Comparison of ENCODE assay signal across 1 cellular context in genomic region chr19:664913-665443, GRCh38.
A peak's percentile ranks its signal among the peaks of the same experiment; 100 is the strongest.
TF ChIP-seq lines count a peak whose summit lies in the region.

No MANE protein-coding gene starts in this region.

TF ChIP-seq in HepG2, 621 proteins besides CTCF, POLR2A, EP300 and RAD21 (continued from another document and continues in another):
- TF ChIP-seq, protein P1, sequence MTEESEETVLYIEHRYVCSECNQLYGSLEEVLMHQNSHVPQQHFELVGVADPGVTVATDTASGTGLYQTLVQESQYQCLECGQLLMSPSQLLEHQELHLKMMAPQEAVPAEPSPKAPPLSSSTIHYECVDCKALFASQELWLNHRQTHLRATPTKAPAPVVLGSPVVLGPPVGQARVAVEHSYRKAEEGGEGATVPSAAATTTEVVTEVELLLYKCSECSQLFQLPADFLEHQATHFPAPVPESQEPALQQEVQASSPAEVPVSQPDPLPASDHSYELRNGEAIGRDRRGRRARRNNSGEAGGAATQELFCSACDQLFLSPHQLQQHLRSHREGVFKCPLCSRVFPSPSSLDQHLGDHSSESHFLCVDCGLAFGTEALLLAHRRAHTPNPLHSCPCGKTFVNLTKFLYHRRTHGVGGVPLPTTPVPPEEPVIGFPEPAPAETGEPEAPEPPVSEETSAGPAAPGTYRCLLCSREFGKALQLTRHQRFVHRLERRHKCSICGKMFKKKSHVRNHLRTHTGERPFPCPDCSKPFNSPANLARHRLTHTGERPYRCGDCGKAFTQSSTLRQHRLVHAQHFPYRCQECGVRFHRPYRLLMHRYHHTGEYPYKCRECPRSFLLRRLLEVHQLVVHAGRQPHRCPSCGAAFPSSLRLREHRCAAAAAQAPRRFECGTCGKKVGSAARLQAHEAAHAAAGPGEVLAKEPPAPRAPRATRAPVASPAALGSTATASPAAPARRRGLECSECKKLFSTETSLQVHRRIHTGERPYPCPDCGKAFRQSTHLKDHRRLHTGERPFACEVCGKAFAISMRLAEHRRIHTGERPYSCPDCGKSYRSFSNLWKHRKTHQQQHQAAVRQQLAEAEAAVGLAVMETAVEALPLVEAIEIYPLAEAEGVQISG (CRISPR knock-in tag; IDR thresholded peaks at IDR 0.05), result peak; percentile 54; the same call in 1 of the 2 replicates
- TF ChIP-seq, protein P2, sequence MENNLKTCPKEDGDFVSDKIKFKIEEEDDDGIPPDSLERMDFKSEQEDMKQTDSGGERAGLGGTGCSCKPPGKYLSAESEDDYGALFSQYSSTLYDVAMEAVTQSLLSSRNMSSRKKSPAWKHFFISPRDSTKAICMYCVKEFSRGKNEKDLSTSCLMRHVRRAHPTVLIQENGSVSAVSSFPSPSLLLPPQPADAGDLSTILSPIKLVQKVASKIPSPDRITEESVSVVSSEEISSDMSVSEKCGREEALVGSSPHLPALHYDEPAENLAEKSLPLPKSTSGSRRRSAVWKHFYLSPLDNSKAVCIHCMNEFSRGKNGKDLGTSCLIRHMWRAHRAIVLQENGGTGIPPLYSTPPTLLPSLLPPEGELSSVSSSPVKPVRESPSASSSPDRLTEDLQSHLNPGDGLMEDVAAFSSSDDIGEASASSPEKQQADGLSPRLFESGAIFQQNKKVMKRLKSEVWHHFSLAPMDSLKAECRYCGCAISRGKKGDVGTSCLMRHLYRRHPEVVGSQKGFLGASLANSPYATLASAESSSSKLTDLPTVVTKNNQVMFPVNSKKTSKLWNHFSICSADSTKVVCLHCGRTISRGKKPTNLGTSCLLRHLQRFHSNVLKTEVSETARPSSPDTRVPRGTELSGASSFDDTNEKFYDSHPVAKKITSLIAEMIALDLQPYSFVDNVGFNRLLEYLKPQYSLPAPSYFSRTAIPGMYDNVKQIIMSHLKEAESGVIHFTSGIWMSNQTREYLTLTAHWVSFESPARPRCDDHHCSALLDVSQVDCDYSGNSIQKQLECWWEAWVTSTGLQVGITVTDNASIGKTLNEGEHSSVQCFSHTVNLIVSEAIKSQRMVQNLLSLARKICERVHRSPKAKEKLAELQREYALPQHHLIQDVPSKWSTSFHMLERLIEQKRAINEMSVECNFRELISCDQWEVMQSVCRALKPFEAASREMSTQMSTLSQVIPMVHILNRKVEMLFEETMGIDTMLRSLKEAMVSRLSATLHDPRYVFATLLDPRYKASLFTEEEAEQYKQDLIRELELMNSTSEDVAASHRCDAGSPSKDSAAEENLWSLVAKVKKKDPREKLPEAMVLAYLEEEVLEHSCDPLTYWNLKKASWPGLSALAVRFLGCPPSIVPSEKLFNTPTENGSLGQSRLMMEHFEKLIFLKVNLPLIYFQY (CRISPR knock-in tag; IDR thresholded peaks at IDR 0.05; ENCODE audit: borderline replicate concordance), result no peak
- peak; percentile 37; the same call in 1 of the 2 replicates for TF ChIP-seq ZNF350 (CRISPR knock-in tag; IDR thresholded peaks at IDR 0.05; ENCODE audit: borderline replicate concordance, low read depth)
- TF ChIP-seq, protein P3, sequence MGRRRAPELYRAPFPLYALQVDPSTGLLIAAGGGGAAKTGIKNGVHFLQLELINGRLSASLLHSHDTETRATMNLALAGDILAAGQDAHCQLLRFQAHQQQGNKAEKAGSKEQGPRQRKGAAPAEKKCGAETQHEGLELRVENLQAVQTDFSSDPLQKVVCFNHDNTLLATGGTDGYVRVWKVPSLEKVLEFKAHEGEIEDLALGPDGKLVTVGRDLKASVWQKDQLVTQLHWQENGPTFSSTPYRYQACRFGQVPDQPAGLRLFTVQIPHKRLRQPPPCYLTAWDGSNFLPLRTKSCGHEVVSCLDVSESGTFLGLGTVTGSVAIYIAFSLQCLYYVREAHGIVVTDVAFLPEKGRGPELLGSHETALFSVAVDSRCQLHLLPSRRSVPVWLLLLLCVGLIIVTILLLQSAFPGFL (CRISPR knock-in tag; IDR thresholded peaks at IDR 0.05), result no peak
- peak; percentile 88; the same call in 1 of the 2 replicates for TF ChIP-seq THAP8 (CRISPR knock-in tag; IDR thresholded peaks at IDR 0.05; ENCODE audit: borderline replicate concordance)
- no peak for TF ChIP-seq MTF1 (CRISPR knock-in tag; IDR thresholded peaks at IDR 0.05)
- no peak for TF ChIP-seq SOX13 (IDR thresholded peaks at IDR 0.05)
- peak in 1 of 2 experiments; percentile 48; a peak in 1 of 4 replicates for TF ChIP-seq SOX13 (CRISPR knock-in tag; conservative IDR thresholded peaks at IDR 0.05 in 1 of 2, IDR thresholded peaks at IDR 0.05 in 1 of 2)
- peak; percentile 75 for TF ChIP-seq HDAC2 (CRISPR knock-in tag; IDR thresholded peaks at IDR 0.05)
- TF ChIP-seq KAT8 (CRISPR knock-in tag; IDR thresholded peaks at IDR 0.05), result peak; percentile 73
- TF ChIP-seq SP4 (CRISPR knock-in tag; IDR thresholded peaks at IDR 0.05), result peak; percentile 71
- no peak for TF ChIP-seq NONO (IDR thresholded peaks at IDR 0.05)
- TF ChIP-seq NONO (CRISPR knock-in tag; conservative IDR thresholded peaks at IDR 0.05), result 0 out of 2 replicates have a peak, but pooled peaks have one; percentile 39
- TF ChIP-seq GABPB1 (CRISPR knock-in tag; IDR thresholded peaks at IDR 0.05), result peak; percentile 63; the same call in 1 of the 2 replicates
- TF ChIP-seq BORCS8-MEF2B (CRISPR knock-in tag; IDR thresholded peaks at IDR 0.05), result peak; percentile 85
- 0 out of 2 replicates have a peak, but pooled peaks have one; percentile 44 for TF ChIP-seq ZBTB33 (CRISPR knock-in tag; IDR thresholded peaks at IDR 0.05)
- peak; percentile 52; the same call in 1 of the 2 replicates for TF ChIP-seq IKZF5 (CRISPR knock-in tag; IDR thresholded peaks at IDR 0.05)
- TF ChIP-seq TMF1 (CRISPR knock-in tag; IDR thresholded peaks at IDR 0.05; ENCODE audit: low read depth), result peak; percentile 53; the same call in 1 of the 2 replicates
- no peak for TF ChIP-seq NFE2 (CRISPR knock-in tag; IDR thresholded peaks at IDR 0.05)
- no peak for TF ChIP-seq RARG (CRISPR knock-in tag; IDR thresholded peaks at IDR 0.05; ENCODE audit: low read depth)
- peak; percentile 70 for TF ChIP-seq ARID4A (CRISPR knock-in tag; IDR thresholded peaks at IDR 0.05; ENCODE audit: borderline replicate concordance)
- TF ChIP-seq, protein P4, sequence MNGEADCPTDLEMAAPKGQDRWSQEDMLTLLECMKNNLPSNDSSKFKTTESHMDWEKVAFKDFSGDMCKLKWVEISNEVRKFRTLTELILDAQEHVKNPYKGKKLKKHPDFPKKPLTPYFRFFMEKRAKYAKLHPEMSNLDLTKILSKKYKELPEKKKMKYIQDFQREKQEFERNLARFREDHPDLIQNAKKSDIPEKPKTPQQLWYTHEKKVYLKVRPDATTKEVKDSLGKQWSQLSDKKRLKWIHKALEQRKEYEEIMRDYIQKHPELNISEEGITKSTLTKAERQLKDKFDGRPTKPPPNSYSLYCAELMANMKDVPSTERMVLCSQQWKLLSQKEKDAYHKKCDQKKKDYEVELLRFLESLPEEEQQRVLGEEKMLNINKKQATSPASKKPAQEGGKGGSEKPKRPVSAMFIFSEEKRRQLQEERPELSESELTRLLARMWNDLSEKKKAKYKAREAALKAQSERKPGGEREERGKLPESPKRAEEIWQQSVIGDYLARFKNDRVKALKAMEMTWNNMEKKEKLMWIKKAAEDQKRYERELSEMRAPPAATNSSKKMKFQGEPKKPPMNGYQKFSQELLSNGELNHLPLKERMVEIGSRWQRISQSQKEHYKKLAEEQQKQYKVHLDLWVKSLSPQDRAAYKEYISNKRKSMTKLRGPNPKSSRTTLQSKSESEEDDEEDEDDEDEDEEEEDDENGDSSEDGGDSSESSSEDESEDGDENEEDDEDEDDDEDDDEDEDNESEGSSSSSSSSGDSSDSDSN (CRISPR knock-in tag; IDR thresholded peaks at IDR 0.05), result peak; percentile 23
- peak; percentile 45; the same call in 1 of the 2 replicates for TF ChIP-seq SOX5 (CRISPR knock-in tag; IDR thresholded peaks at IDR 0.05; ENCODE audit: borderline replicate concordance)
- TF ChIP-seq, protein P5, sequence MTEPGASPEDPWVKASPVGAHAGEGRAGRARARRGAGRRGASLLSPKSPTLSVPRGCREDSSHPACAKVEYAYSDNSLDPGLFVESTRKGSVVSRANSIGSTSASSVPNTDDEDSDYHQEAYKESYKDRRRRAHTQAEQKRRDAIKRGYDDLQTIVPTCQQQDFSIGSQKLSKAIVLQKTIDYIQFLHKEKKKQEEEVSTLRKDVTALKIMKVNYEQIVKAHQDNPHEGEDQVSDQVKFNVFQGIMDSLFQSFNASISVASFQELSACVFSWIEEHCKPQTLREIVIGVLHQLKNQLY (CRISPR knock-in tag; IDR thresholded peaks at IDR 0.05), result 0 out of 2 replicates have a peak, but pooled peaks have one; percentile 41
- TF ChIP-seq PITX1 (CRISPR knock-in tag; IDR thresholded peaks at IDR 0.05), result peak; percentile 40; the same call in 1 of the 2 replicates
- peak; percentile 66; the same call in 1 of the 2 replicates for TF ChIP-seq RNF2 (conservative IDR thresholded peaks at IDR 0.05; ENCODE audit: low read depth)
- peak; percentile 55; the same call in 1 of the 2 replicates for TF ChIP-seq ZNF766 (CRISPR knock-in tag; IDR thresholded peaks at IDR 0.05; ENCODE audit: borderline replicate concordance)
- TF ChIP-seq ZNF768 (CRISPR knock-in tag; IDR thresholded peaks at IDR 0.05), result peak; percentile 77
- TF ChIP-seq MXD4 (CRISPR knock-in tag; IDR thresholded peaks at IDR 0.05), result 0 out of 2 replicates have a peak, but pooled peaks have one; percentile 63
- TF ChIP-seq, protein P6, sequence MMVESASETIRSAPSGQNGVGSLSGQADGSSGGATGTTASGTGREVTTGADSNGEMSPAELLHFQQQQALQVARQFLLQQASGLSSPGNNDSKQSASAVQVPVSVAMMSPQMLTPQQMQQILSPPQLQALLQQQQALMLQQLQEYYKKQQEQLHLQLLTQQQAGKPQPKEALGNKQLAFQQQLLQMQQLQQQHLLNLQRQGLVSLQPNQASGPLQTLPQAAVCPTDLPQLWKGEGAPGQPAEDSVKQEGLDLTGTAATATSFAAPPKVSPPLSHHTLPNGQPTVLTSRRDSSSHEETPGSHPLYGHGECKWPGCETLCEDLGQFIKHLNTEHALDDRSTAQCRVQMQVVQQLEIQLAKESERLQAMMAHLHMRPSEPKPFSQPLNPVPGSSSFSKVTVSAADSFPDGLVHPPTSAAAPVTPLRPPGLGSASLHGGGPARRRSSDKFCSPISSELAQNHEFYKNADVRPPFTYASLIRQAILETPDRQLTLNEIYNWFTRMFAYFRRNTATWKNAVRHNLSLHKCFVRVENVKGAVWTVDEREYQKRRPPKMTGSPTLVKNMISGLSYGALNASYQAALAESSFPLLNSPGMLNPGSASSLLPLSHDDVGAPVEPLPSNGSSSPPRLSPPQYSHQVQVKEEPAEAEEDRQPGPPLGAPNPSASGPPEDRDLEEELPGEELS (CRISPR knock-in tag; IDR thresholded peaks at IDR 0.05), result no peak; the same call in 1 of the 2 replicates
- TF ChIP-seq ATF7-NPFF (CRISPR knock-in tag; IDR thresholded peaks at IDR 0.05; ENCODE audit: low read depth), result no peak; the same call in 1 of the 2 replicates
